In genomic region chr1:110341146-110341871, GRCh38 we compare ENCODE assay signal across 12 cellular contexts. TPM values are rescaled to one million over a fixed set of nuclear protein-coding genes. Genes with fewer than 3 reads are reported as not detected.
DNase-seq lines count a peak whose midpoint lies in the region; ATAC-seq and TF ChIP-seq lines count a peak whose summit lies in the region.
"Had no signal": no experiment of that assay in that cellular context is flagged by ENCODE, and none has a peak within 500 bp of the region (broad histone marks: within the 10 kb centered on the region; RNA-seq: fewer than 3 reads in every experiment).

No MANE protein-coding gene starts in this region.

- peak overlapping the region; percentile 63 for H3K27ac Mint-ChIP-seq in activated CD4-positive, alpha-beta T cell treated with anti-CD3 and anti-CD28 coated beads, Interleukin-2, amount 10 ng/mL, durations not matched to agents 7 days and 5 days

- peaks cover 72% of the 10 kb centered on the region for H3K4me1 Mint-ChIP-seq in activated CD4-positive, alpha-beta T cell treated with anti-CD3 and anti-CD28 coated beads, Interleukin-2, amount 10 ng/mL, durations not matched to agents 7 days and 5 days

- H3K27me3 Mint-ChIP-seq in activated CD4-positive, alpha-beta T cell treated with anti-CD3 and anti-CD28 coated beads, Interleukin-2, amount 10 ng/mL, durations not matched to agents 7 days and 5 days: no peaks in the 10 kb centered on the region

- no peak overlapping the region for H3K4me3 Mint-ChIP-seq in activated CD4-positive, alpha-beta T cell treated with anti-CD3 and anti-CD28 coated beads, Interleukin-2, amount 10 ng/mL, durations not matched to agents 7 days and 5 days

- CTCF ChIA-PET in activated CD4-positive, alpha-beta T cell treated with anti-CD3 and anti-CD28 coated beads, Interleukin-2, amount 10 ng/mL, durations not matched to agents 7 days and 5 days (lab: Charles Lee): interaction anchor here (0.8 to 4.3 kb wide), 4 partner anchors 17 to 138 kb away, joined by 4 to 43 read pairs (median 5); partner anchors contain the start of gene KCNC4

- no peak for ATAC-seq in GM21786 (IDR thresholded peaks at IDR 0.05; ENCODE audit: unreplicated experiment)
- no peak for ATAC-seq in GM21390 (IDR thresholded peaks at IDR 0.05; ENCODE audit: unreplicated experiment)
- ATAC-seq: gastroesophageal sphincter, sciatic nerve had no signal

- POLR2A ChIA-PET in activated CD4-positive, alpha-beta T cell treated with anti-CD3 and anti-CD28 coated beads, Interleukin-2, amount 10 ng/mL, durations not matched to agents 7 days and 5 days (lab: Charles Lee): no interaction called here

- peaks cover 59% of the 10 kb centered on the region for H3K36me3 Mint-ChIP-seq in activated CD4-positive, alpha-beta T cell treated with anti-CD3 and anti-CD28 coated beads, Interleukin-2, amount 10 ng/mL, durations not matched to agents 7 days and 5 days (ENCODE audit: low read depth)

- H3K9me3 Mint-ChIP-seq in activated CD4-positive, alpha-beta T cell treated with anti-CD3 and anti-CD28 coated beads, Interleukin-2, amount 10 ng/mL, durations not matched to agents 7 days and 5 days: no peaks in the 10 kb centered on the region

- DNase-seq in activated CD4-positive, alpha-beta T cell treated with anti-CD3 and anti-CD28 coated beads, Interleukin-2, amount 10 ng/mL, durations not matched to agents 7 days and 5 days: no peak
- no peak for DNase-seq in activated CD4-positive, alpha-beta T cell treated with anti-CD3 and anti-CD28 coated beads, Interleukin-2, amount 50 U/mL, for 4 hours
- peak; percentile 33 for DNase-seq in NCI-H526 treated with DMSO at 0.1 percent for 48 hours (lab: John Stamatoyannopoulos, UW)
- peak in 1 of 2 experiments; percentile 28 for DNase-seq in erythroblast (lab: John Stamatoyannopoulos, UW)
- DNase-seq in skeletal muscle cell (ENCODE audit: low read depth): no peak
- no peak for DNase-seq in hepatic stellate cell (ENCODE audit: low spot score)
- DNase-seq: activated effector memory CD4-positive, alpha-beta T cell treated with anti-CD3 and anti-CD28 coated beads, Interleukin-2, amount 50 U/mL, for 16 hours; tibial artery had no signal

- H3K4me3 ChIP-seq in skeletal muscle cell (ENCODE audit: low read depth, low read length): peak overlapping the region; percentile 22

- peak; percentile 26 for TF ChIP-seq POLR2A in erythroblast (IDR thresholded peaks at IDR 0.05; ENCODE audit: low read length)

RNA-seq across cellular contexts. Expression of gene RBM15, which starts 2.1 kb away (rescaled TPM):
- total RNA-seq in activated CD4-positive, alpha-beta T cell treated with anti-CD3 and anti-CD28 coated beads, Interleukin-2, amount 10 ng/mL, durations not matched to agents 7 days and 5 days: 10 to 100 TPM; 69.9 to 71.2 TPM

RNA-seq across cellular contexts. Expression of gene SLC16A4, which starts 49.5 kb away (rescaled TPM):
- under 1 TPM in 1 of 2 experiments, not detected in 1; 0.27 TPM for total RNA-seq in activated CD4-positive, alpha-beta T cell treated with anti-CD3 and anti-CD28 coated beads, Interleukin-2, amount 10 ng/mL, durations not matched to agents 7 days and 5 days
